ENCODE assay signal across 1 cellular context in genomic region chr1:225587310-225587709, GRCh38.
TF ChIP-seq lines count a peak whose summit lies in the region.

No MANE protein-coding gene starts in this region.

TF ChIP-seq in GM23338, 12 proteins besides CTCF, POLR2A, EP300 and RAD21:
- no peak for TF ChIP-seq ZNF462 (CRISPR knock-in tag; IDR thresholded peaks at IDR 0.05)
- no peak for TF ChIP-seq NANOG (IDR thresholded peaks at IDR 0.05; ENCODE audit: borderline replicate concordance)
- no peak for TF ChIP-seq ZNF331 (CRISPR knock-in tag; IDR thresholded peaks at IDR 0.05; ENCODE audit: low read depth)
- no peak for TF ChIP-seq EZH2phosphoT487 (IDR thresholded peaks at IDR 0.05; ENCODE audit: unreplicated experiment)
- TF ChIP-seq STAT1 (IDR thresholded peaks at IDR 0.05; ENCODE audit: unreplicated experiment), result no peak
- no peak for TF ChIP-seq ETS1 (IDR thresholded peaks at IDR 0.05)
- TF ChIP-seq JUNB (IDR thresholded peaks at IDR 0.05; ENCODE audit: unreplicated experiment), result no peak
- no peak for TF ChIP-seq REST (IDR thresholded peaks at IDR 0.05; ENCODE audit: unreplicated experiment)
- no peak for TF ChIP-seq POLR2AphosphoS5 (IDR thresholded peaks at IDR 0.05; ENCODE audit: low read depth)
- TF ChIP-seq CREB1 (CRISPR knock-in tag; IDR thresholded peaks at IDR 0.05; ENCODE audit: low read depth), result no peak
- no peak for TF ChIP-seq EZH2 (IDR thresholded peaks at IDR 0.05; ENCODE audit: low read depth, unreplicated experiment)
- no peak for TF ChIP-seq ZNF114 (CRISPR knock-in tag; IDR thresholded peaks at IDR 0.05)
TF ChIP-seq in GM23338: peak in this region for 0.
